ENCODE assay signal across 23 cellular contexts in the genomic region with DNA sequence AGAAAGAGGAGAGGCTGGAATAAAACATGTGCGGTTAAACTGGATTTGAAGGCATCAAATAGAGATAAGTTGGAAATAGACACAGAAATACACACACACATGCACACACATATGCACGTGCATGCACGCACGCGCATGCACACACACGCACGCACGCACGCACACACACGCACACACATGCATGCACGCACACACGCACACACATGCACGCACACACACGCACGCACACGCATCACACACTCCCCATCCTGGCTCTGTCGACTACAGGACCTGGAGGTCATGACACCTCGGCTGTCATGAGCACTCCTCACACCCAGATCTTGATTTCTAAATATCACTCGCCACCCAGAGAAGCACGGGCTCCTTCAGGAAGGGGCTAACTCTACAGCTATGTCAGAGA. TPM values are rescaled to one million over a fixed set of nuclear protein-coding genes. Genes with fewer than 3 reads are reported as not detected.
"Had no signal": no experiment of that assay in that cellular context is flagged by ENCODE, and none has a peak within 500 bp of the region (broad histone marks: within the 10 kb centered on the region; RNA-seq: fewer than 3 reads in every experiment).

No MANE protein-coding gene starts in this region.

- H3K27ac ChIP-seq: HL-60, KMS-11, RWPE1, SJCRH30 had no signal

- H3K4me3 ChIP-seq: K562, SJCRH30 had no signal

- H3K9me3 ChIP-seq: SJCRH30 had no signal

- H3K4me1 ChIP-seq: SJCRH30 had no signal

- H3K27me3 ChIP-seq: SJCRH30 had no signal

- H3K36me3 ChIP-seq: SJCRH30 had no signal

- H3K9ac ChIP-seq: KMS-11 had no signal

- DNase-seq: Kasumi-1, MM.1S, NCI-H1436, NCI-H187, NCI-H2081 treated with DMSO at 0.1 percent for 48 hours, NCI-H2171, NCI-H226, NCI-H446, NCI-H510A, NCI-H524 treated with DMSO at 0.1 percent for 48 hours, NCI-H69, NCI-H774, PC-3, SHP77 treated with DMSO at 0.1 percent for 48 hours, SJCRH30 had no signal

- H3K4me2 ChIP-seq: KMS-11 had no signal

- ATAC-seq: K562, Panc1, PC-3, SK-N-SH treated with all-trans-retinoic acid at 6 μM for 48 hours had no signal

- FAIRE-seq: HTR-8/SVneo, K562 had no signal

RNA-seq across cellular contexts. Expression of a gene that starts 51.8 kb away (rescaled TPM):
- total RNA-seq: K562, PC-3, SJCRH30 had no signal
- polyA plus RNA-seq: IgD-negative memory B cell, K562 had no signal
